Comparison of ENCODE assay signal across 1 cellular context in the genomic region with DNA sequence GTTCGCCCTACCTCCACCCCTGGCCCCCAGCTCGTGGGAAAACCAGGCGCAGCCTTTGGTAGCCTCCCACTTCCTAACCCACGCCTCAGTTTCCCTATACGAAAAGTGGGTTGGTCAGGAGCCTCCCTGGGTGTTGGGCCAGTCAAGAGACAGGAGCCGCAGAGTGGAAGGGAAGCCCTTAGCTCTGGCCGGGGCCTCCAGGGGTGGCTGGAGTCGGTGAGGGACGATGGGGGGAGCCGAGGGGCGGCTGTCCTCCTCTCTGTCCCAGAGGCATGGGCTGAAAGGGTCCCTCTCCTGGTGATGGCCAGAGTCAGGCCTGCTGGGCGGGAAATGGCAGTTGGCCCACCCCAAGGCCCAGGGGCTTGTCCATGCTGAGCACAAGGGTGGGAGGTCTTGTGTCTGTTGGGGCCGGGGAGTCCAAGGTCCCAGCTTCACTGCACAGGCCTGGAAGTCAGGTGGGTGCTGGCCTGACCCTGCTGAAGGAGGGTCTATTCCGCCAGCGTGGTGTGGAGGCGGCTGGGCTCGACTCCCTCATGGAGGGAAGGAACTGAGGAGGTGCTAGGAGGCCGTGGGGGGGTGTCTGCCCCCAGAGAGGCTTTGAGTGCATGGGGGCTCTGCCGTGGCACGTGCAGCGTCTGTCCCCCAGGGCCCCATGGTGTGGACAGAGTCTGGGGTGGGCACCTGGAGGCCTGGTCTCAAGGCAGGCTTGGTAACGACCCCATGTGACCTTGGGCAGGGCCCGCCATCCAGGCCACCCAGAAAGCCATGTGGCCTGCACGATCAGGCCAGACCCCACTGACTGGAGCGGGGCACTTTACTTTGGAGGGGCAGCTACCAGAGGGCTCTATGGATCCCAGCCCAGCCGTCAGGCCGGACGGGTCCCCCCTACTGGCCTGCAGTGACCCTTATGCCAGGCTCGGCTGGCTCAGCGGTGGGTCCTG.
TF ChIP-seq lines count a peak whose summit lies in the region.

No MANE protein-coding gene starts in this region.

TF ChIP-seq in HepG2, 621 proteins besides CTCF, POLR2A, EP300 and RAD21 (continued from another document and continues in another):
- TF ChIP-seq FOSL1 (CRISPR knock-in tag; IDR thresholded peaks at IDR 0.05; ENCODE audit: borderline replicate concordance) (no peak), CCDC6 (CRISPR knock-in tag; IDR thresholded peaks at IDR 0.05) (peak; percentile 21), ZNF788 (CRISPR knock-in tag; IDR thresholded peaks at IDR 0.05; ENCODE audit: borderline replicate concordance) (peak; percentile 84; the same call in 1 of the 2 replicates), NFYB (CRISPR knock-in tag; IDR thresholded peaks at IDR 0.05) (no peak), SRSF1 (optimal IDR thresholded peaks at IDR 0.05; ENCODE audit: low read depth, low read length) (peak; percentile 74), KDM5B (CRISPR knock-in tag; IDR thresholded peaks at IDR 0.05; ENCODE audit: borderline replicate concordance) (0 out of 2 replicates have a peak, but pooled peaks have one; percentile 13), MIXL1 (CRISPR knock-in tag; IDR thresholded peaks at IDR 0.05) (no peak), CAMTA2 (CRISPR knock-in tag; IDR thresholded peaks at IDR 0.05; ENCODE audit: borderline replicate concordance) (no peak), ZNF24 (IDR thresholded peaks at IDR 0.05) (no peak), ZNF292 (CRISPR knock-in tag; IDR thresholded peaks at IDR 0.05; ENCODE audit: borderline replicate concordance, low read depth) (0 out of 2 replicates have a peak, but pooled peaks have one; percentile 19), PTBP1 (IDR thresholded peaks at IDR 0.05; ENCODE audit: low read depth, low read length, poor library complexity, severe bottlenecking) (peak; percentile 85), ZNF205 (CRISPR knock-in tag; IDR thresholded peaks at IDR 0.05) (no peak), TCF7 (IDR thresholded peaks at IDR 0.05; ENCODE audit: low read depth) (no peak), THAP11 (CRISPR knock-in tag; IDR thresholded peaks at IDR 0.05) (no peak), SP1 (IDR thresholded peaks at IDR 0.05) (no peak), SP1 (CRISPR knock-in tag; IDR thresholded peaks at IDR 0.05) (peak; percentile 63; the same call in 1 of the 2 replicates), GTF2F1 (IDR thresholded peaks at IDR 0.05; ENCODE audit: low read length) (no peak), ZNF746 (CRISPR knock-in tag; IDR thresholded peaks at IDR 0.05) (no peak), HNRNPUL1 (IDR thresholded peaks at IDR 0.05; ENCODE audit: low read depth, low read length) (no peak), ZNF431 (CRISPR knock-in tag; IDR thresholded peaks at IDR 0.05; ENCODE audit: borderline replicate concordance, low read depth) (no peak), ZNF256 (CRISPR knock-in tag; conservative IDR thresholded peaks at IDR 0.05) (no peak), NFIC (IDR thresholded peaks at IDR 0.05; ENCODE audit: low read length) (no peak), ZSCAN29 (CRISPR knock-in tag; conservative IDR thresholded peaks at IDR 0.05) (no peak), NCOA2 (CRISPR knock-in tag; IDR thresholded peaks at IDR 0.05) (no peak), TAF15 (IDR thresholded peaks at IDR 0.05; ENCODE audit: low read depth, low read length, poor library complexity, severe bottlenecking) (peak; percentile 34), ZNF138 (CRISPR knock-in tag; IDR thresholded peaks at IDR 0.05; ENCODE audit: low read depth) (no peak), HNF4A (CRISPR knock-in tag; IDR thresholded peaks at IDR 0.05) (peak; percentile 77), ZNF331 (CRISPR knock-in tag; IDR thresholded peaks at IDR 0.05) (peak; percentile 63), XBP1 (CRISPR knock-in tag; IDR thresholded peaks at IDR 0.05) (no peak; the same call in 1 of the 2 replicates), NR1H2 (CRISPR knock-in tag; IDR thresholded peaks at IDR 0.05; ENCODE audit: borderline replicate concordance, low read depth) (peak; percentile 16; the same call in 1 of the 2 replicates), HDAC2 (CRISPR knock-in tag; IDR thresholded peaks at IDR 0.05) (no peak), ZNF337 (CRISPR knock-in tag; IDR thresholded peaks at IDR 0.05; ENCODE audit: borderline replicate concordance, low read depth) (no peak), ZNF530 (CRISPR knock-in tag; IDR thresholded peaks at IDR 0.05; ENCODE audit: low read depth) (peak; percentile 47; the same call in 1 of the 2 replicates), KDM5A (IDR thresholded peaks at IDR 0.05; ENCODE audit: borderline replicate concordance, low read length) (no peak; the same call in 1 of the 2 replicates), MTA1 (CRISPR knock-in tag; IDR thresholded peaks at IDR 0.05; ENCODE audit: borderline replicate concordance) (no peak), PHB2 (IDR thresholded peaks at IDR 0.05; ENCODE audit: partially characterized antibody) (no peak), REPIN1 (CRISPR knock-in tag; IDR thresholded peaks at IDR 0.05; ENCODE audit: borderline replicate concordance, low read depth) (peak; percentile 46; the same call in 1 of the 2 replicates), RNF2 (conservative IDR thresholded peaks at IDR 0.05; ENCODE audit: low read depth) (no peak), ELF1 (CRISPR knock-in tag; IDR thresholded peaks at IDR 0.05) (no peak; the same call in 1 of the 2 replicates), TAF1 (CRISPR knock-in tag; IDR thresholded peaks at IDR 0.05) (peak; percentile 40; the same call in 1 of the 2 replicates), ZSCAN12 (CRISPR knock-in tag; IDR thresholded peaks at IDR 0.05) (no peak), KLF15 (CRISPR knock-in tag; IDR thresholded peaks at IDR 0.05; ENCODE audit: borderline replicate concordance) (no peak), ARNT2 (CRISPR knock-in tag; IDR thresholded peaks at IDR 0.05; ENCODE audit: low read depth) (no peak), ZBTB7A (CRISPR knock-in tag; IDR thresholded peaks at IDR 0.05) (no peak; the same call in 1 of the 2 replicates), HOXA3 (CRISPR knock-in tag; IDR thresholded peaks at IDR 0.05) (no peak), ARID2 (CRISPR knock-in tag; IDR thresholded peaks at IDR 0.05; ENCODE audit: borderline replicate concordance) (no peak), ISL2 (CRISPR knock-in tag; IDR thresholded peaks at IDR 0.05) (no peak), U2AF1 (optimal IDR thresholded peaks at IDR 0.05; ENCODE audit: low read depth, low read length) (no peak), KLF11 (CRISPR knock-in tag; IDR thresholded peaks at IDR 0.05) (no peak), ZNF549 (CRISPR knock-in tag; IDR thresholded peaks at IDR 0.05) (no peak), U2AF2 (IDR thresholded peaks at IDR 0.05; ENCODE audit: low read depth, low read length) (no peak), ONECUT2 (CRISPR knock-in tag; IDR thresholded peaks at IDR 0.05) (no peak), JUNB (CRISPR knock-in tag; IDR thresholded peaks at IDR 0.05; ENCODE audit: borderline replicate concordance) (no peak; the same call in 1 of the 2 replicates)
- TF ChIP-seq, protein P1, sequence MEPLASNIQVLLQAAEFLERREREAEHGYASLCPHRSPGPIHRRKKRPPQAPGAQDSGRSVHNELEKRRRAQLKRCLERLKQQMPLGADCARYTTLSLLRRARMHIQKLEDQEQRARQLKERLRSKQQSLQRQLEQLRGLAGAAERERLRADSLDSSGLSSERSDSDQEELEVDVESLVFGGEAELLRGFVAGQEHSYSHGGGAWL (CRISPR knock-in tag; IDR thresholded peaks at IDR 0.05), result no peak; the same call in 1 of the 2 replicates
- TF ChIP-seq, protein P2, sequence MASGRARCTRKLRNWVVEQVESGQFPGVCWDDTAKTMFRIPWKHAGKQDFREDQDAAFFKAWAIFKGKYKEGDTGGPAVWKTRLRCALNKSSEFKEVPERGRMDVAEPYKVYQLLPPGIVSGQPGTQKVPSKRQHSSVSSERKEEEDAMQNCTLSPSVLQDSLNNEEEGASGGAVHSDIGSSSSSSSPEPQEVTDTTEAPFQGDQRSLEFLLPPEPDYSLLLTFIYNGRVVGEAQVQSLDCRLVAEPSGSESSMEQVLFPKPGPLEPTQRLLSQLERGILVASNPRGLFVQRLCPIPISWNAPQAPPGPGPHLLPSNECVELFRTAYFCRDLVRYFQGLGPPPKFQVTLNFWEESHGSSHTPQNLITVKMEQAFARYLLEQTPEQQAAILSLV (CRISPR knock-in tag; IDR thresholded peaks at IDR 0.05; ENCODE audit: borderline replicate concordance), result peak; percentile 67; the same call in 1 of the 2 replicates
- TF ChIP-seq, protein P3, sequence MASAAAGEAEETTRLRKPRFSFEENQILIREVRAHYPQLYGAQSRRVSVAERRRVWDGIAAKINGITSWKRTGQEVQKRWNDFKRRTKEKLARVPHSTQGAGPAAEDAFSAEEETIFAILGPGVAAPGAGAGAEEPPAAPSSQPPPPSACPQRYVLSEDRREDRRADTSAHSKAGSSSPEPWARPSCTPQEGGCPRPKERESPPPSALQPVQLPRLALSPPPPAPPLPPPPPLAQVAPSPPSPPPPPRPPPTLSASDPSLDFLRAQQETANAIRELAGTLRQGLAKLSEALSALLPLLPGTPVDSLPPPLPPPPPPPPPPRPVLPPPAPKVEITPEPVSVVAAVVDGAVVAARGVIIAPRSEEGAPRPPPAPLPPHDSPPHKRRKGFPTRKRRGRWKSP (CRISPR knock-in tag; IDR thresholded peaks at IDR 0.05), result peak; percentile 26; the same call in 1 of the 2 replicates
- TF ChIP-seq, protein P4, sequence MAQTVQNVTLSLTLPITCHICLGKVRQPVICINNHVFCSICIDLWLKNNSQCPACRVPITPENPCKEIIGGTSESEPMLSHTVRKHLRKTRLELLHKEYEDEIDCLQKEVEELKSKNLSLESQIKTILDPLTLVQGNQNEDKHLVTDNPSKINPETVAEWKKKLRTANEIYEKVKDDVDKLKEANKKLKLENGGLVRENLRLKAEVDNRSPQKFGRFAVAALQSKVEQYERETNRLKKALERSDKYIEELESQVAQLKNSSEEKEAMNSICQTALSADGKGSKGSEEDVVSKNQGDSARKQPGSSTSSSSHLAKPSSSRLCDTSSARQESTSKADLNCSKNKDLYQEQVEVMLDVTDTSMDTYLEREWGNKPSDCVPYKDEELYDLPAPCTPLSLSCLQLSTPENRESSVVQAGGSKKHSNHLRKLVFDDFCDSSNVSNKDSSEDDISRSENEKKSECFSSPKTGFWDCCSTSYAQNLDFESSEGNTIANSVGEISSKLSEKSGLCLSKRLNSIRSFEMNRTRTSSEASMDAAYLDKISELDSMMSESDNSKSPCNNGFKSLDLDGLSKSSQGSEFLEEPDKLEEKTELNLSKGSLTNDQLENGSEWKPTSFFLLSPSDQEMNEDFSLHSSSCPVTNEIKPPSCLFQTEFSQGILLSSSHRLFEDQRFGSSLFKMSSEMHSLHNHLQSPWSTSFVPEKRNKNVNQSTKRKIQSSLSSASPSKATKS (CRISPR knock-in tag; IDR thresholded peaks at IDR 0.05), result no peak
- TF ChIP-seq, protein P5, sequence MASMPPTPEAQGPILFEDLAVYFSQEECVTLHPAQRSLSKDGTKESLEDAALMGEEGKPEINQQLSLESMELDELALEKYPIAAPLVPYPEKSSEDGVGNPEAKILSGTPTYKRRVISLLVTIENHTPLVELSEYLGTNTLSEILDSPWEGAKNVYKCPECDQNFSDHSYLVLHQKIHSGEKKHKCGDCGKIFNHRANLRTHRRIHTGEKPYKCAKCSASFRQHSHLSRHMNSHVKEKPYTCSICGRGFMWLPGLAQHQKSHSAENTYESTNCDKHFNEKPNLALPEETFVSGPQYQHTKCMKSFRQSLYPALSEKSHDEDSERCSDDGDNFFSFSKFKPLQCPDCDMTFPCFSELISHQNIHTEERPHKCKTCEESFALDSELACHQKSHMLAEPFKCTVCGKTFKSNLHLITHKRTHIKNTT (CRISPR knock-in tag; IDR thresholded peaks at IDR 0.05), result no peak
- TF ChIP-seq, protein P6, sequence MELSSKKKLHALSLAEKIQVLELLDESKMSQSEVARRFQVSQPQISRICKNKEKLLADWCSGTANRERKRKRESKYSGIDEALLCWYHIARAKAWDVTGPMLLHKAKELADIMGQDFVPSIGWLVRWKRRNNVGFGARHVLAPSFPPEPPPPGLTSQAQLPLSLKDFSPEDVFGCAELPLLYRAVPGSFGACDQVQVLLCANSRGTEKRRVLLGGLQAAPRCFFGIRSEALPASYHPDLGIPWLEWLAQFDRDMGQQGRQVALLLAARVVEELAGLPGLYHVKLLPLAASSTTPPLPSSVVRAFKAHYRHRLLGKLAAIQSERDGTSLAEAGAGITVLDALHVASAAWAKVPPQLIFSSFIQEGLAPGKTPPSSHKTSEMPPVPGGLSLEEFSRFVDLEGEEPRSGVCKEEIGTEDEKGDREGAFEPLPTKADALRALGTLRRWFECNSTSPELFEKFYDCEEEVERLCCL (CRISPR knock-in tag; IDR thresholded peaks at IDR 0.05; ENCODE audit: borderline replicate concordance), result peak; percentile 10; the same call in 1 of the 2 replicates
- TF ChIP-seq, protein P7, sequence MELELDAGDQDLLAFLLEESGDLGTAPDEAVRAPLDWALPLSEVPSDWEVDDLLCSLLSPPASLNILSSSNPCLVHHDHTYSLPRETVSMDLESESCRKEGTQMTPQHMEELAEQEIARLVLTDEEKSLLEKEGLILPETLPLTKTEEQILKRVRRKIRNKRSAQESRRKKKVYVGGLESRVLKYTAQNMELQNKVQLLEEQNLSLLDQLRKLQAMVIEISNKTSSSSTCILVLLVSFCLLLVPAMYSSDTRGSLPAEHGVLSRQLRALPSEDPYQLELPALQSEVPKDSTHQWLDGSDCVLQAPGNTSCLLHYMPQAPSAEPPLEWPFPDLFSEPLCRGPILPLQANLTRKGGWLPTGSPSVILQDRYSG (CRISPR knock-in tag; IDR thresholded peaks at IDR 0.05), result no peak
- TF ChIP-seq, protein P8, sequence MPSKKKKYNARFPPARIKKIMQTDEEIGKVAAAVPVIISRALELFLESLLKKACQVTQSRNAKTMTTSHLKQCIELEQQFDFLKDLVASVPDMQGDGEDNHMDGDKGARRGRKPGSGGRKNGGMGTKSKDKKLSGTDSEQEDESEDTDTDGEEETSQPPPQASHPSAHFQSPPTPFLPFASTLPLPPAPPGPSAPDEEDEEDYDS (CRISPR knock-in tag; IDR thresholded peaks at IDR 0.05), result no peak
- TF ChIP-seq, protein P9, sequence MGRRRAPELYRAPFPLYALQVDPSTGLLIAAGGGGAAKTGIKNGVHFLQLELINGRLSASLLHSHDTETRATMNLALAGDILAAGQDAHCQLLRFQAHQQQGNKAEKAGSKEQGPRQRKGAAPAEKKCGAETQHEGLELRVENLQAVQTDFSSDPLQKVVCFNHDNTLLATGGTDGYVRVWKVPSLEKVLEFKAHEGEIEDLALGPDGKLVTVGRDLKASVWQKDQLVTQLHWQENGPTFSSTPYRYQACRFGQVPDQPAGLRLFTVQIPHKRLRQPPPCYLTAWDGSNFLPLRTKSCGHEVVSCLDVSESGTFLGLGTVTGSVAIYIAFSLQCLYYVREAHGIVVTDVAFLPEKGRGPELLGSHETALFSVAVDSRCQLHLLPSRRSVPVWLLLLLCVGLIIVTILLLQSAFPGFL (CRISPR knock-in tag; IDR thresholded peaks at IDR 0.05), result no peak
- TF ChIP-seq, protein P10, sequence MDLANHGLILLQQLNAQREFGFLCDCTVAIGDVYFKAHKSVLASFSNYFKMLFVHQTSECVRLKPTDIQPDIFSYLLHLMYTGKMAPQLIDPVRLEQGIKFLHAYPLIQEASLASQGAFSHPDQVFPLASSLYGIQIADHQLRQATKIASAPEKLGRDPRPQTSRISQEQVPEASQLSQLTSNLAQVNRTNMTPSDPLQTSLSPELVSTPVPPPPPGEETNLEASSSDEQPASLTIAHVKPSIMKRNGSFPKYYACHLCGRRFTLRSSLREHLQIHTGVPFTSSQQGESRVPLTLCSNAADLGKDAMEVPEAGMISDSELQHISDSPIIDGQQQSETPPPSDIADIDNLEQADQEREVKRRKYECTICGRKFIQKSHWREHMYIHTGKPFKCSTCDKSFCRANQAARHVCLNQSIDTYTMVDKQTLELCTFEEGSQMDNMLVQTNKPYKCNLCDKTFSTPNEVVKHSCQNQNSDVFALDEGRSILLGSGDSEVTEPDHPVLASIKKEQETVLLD (CRISPR knock-in tag; IDR thresholded peaks at IDR 0.05; ENCODE audit: low read depth), result 0 out of 2 replicates have a peak, but pooled peaks have one; percentile 18
